Comparison of ENCODE assay signal across 15 cellular contexts in genomic region chr10:48251152-48251524, GRCh38. TPM values are rescaled to one million over a fixed set of nuclear protein-coding genes. Genes with fewer than 3 reads are reported as not detected.
DNase-seq lines count a peak whose midpoint lies in the region; ATAC-seq and TF ChIP-seq lines count a peak whose summit lies in the region.
"Had no signal": no experiment of that assay in that cellular context is flagged by ENCODE, and none has a peak within 500 bp of the region (broad histone marks: within the 10 kb centered on the region; RNA-seq: fewer than 3 reads in every experiment).

No MANE protein-coding gene starts in this region.

- H3K27ac Mint-ChIP-seq in nephron progenitor cell, result peak overlapping the region; percentile 52
- no peak overlapping the region for H3K27ac Mint-ChIP-seq in stimulated activated naive B cell treated with anti-CD40 and anti-IgM and Interleukin-4, amounts not matched to agents 10 μg/mL and 1 μg/mL and 100 μg/mL, for 72 hours
- H3K27ac Mint-ChIP-seq: activated naive CD8-positive, alpha-beta T cell; T-helper 1 cell treated with Interleukin-12 subunit alpha and Interleukin-12 subunit beta and Interleukin-4 antibody, amounts not matched to agents 30 μg/mL and 1 μg/mL, for 36 hours had no signal

- TF ChIP-seq POLR2A in esophagus muscularis mucosa (IDR thresholded peaks at IDR 0.05; ENCODE audit: low read depth), result no peak

- H3K27me3 Mint-ChIP-seq in nephron progenitor cell (ENCODE audit: low read depth, poor library complexity), result peaks cover 9% of the 10 kb centered on the region
- peaks cover 9 to 27% of the 10 kb centered on the region in 2 donors for H3K27me3 Mint-ChIP-seq in stimulated activated naive B cell treated with anti-CD40 and anti-IgM and Interleukin-4, amounts not matched to agents 10 μg/mL and 1 μg/mL and 100 μg/mL, for 72 hours
- H3K27me3 Mint-ChIP-seq: activated naive CD8-positive, alpha-beta T cell had no signal

- no peak overlapping the region for H3K27ac ChIP-seq in esophagus muscularis mucosa (replicated peaks in 1 of 4)
- H3K27ac ChIP-seq: dorsolateral prefrontal cortex, heart right ventricle had no signal

- H3K9me3 ChIP-seq in esophagus muscularis mucosa, result no peaks in the 10 kb centered on the region
- H3K9me3 ChIP-seq: heart right ventricle had no signal

- peak overlapping the region; percentile 3 for H3K4me3 Mint-ChIP-seq in nephron progenitor cell
- H3K4me3 Mint-ChIP-seq in stimulated activated naive B cell treated with anti-CD40 and anti-IgM and Interleukin-4, amounts not matched to agents 10 μg/mL and 1 μg/mL and 100 μg/mL, for 72 hours, result no peak overlapping the region
- H3K4me3 Mint-ChIP-seq: activated naive CD8-positive, alpha-beta T cell; T-helper 1 cell treated with Interleukin-12 subunit alpha and Interleukin-12 subunit beta and Interleukin-4 antibody, amounts not matched to agents 30 μg/mL and 1 μg/mL, for 36 hours had no signal

- no peaks in the 10 kb centered on the region for H3K36me3 ChIP-seq in esophagus muscularis mucosa
- H3K36me3 ChIP-seq: heart right ventricle had no signal

- no peak overlapping the region for H3K4me3 ChIP-seq in esophagus muscularis mucosa
- H3K4me3 ChIP-seq: dorsolateral prefrontal cortex, heart right ventricle had no signal

- ATAC-seq in stimulated activated naive B cell treated with anti-CD40 and anti-IgM and Interleukin-4, amounts not matched to agents 10 μg/mL and 1 μg/mL and 100 μg/mL, for 72 hours (replicated peaks), result no peak
- ATAC-seq in GM21528 (IDR thresholded peaks at IDR 0.05; ENCODE audit: low FRiP score, unreplicated experiment), result no peak
- ATAC-seq: sciatic nerve had no signal

- H3K27me3 ChIP-seq in esophagus muscularis mucosa, result no peaks in the 10 kb centered on the region
- H3K27me3 ChIP-seq: dorsolateral prefrontal cortex, heart right ventricle had no signal

- intact Hi-C loops in esophagus muscularis mucosa (cut with DNase I), result no loop called here

- no peak for TF ChIP-seq CTCF in esophagus muscularis mucosa (IDR thresholded peaks at IDR 0.05)
- TF ChIP-seq CTCF in nephron progenitor cell (IDR thresholded peaks at IDR 0.05), result no peak

- DNase-seq in DMS53 (lab: John Stamatoyannopoulos, UW) (peak; percentile 53), DMS53 treated with DMSO at 0.1 percent for 48 hours (lab: John Stamatoyannopoulos, UW; ENCODE audit: unreplicated experiment) (no peak), NCI-H748 treated with DMSO at 0.1 percent for 48 hours (lab: John Stamatoyannopoulos, UW) (peak; percentile 8), esophagus muscularis mucosa (ENCODE audit: extremely low spot score) (peak; percentile 84), nephron progenitor cell (no peak), SIG-M5 (lab: John Stamatoyannopoulos, UW) (no peak)
- DNase-seq in stimulated activated naive B cell treated with anti-CD40 and anti-IgM and Interleukin-4, amounts not matched to agents 10 μg/mL and 1 μg/mL and 100 μg/mL, for 72 hours, result no peak
- DNase-seq: dorsolateral prefrontal cortex, heart right ventricle had no signal

- H3K36me3 Mint-ChIP-seq in nephron progenitor cell (ENCODE audit: low read depth), result no peaks in the 10 kb centered on the region
- no peaks in the 10 kb centered on the region for H3K36me3 Mint-ChIP-seq in stimulated activated naive B cell treated with anti-CD40 and anti-IgM and Interleukin-4, amounts not matched to agents 10 μg/mL and 1 μg/mL and 100 μg/mL, for 72 hours
- H3K36me3 Mint-ChIP-seq: activated naive CD8-positive, alpha-beta T cell had no signal

- H3K4me1 ChIP-seq in esophagus muscularis mucosa, result peaks cover 0 to 6% (median 0%) of the 10 kb centered on the region in 4 donors

- no peaks in the 10 kb centered on the region for H3K9me3 Mint-ChIP-seq in nephron progenitor cell
- H3K9me3 Mint-ChIP-seq in stimulated activated naive B cell treated with anti-CD40 and anti-IgM and Interleukin-4, amounts not matched to agents 10 μg/mL and 1 μg/mL and 100 μg/mL, for 72 hours, result no peaks in the 10 kb centered on the region
- H3K9me3 Mint-ChIP-seq: T-helper 1 cell treated with Interleukin-12 subunit alpha and Interleukin-12 subunit beta and Interleukin-4 antibody, amounts not matched to agents 30 μg/mL and 1 μg/mL, for 36 hours had no signal

- H3K4me1 Mint-ChIP-seq in nephron progenitor cell, result peaks cover 45% of the 10 kb centered on the region
- H3K4me1 Mint-ChIP-seq in stimulated activated naive B cell treated with anti-CD40 and anti-IgM and Interleukin-4, amounts not matched to agents 10 μg/mL and 1 μg/mL and 100 μg/mL, for 72 hours, result no peaks in the 10 kb centered on the region

- no peak for TF ChIP-seq EP300 in esophagus muscularis mucosa (IDR thresholded peaks at IDR 0.05)

RNA-seq across cellular contexts. Expression of gene FRMPD2, which starts 23.4 kb away (rescaled TPM):
- not detected for total RNA-seq in esophagus muscularis mucosa
- total RNA-seq: A172, mesenteric fat pad had no signal

RNA-seq across cellular contexts. Expression of gene MAPK8, which starts 55.3 kb away (rescaled TPM):
- total RNA-seq in esophagus muscularis mucosa, result 10 to 100 TPM; 26.8 to 50.0 (median 33.1) TPM

Comparison
In these comparisons a context has a peak if more than half of its experiments do, and no peak if none do; other contexts are left out.
1. DNase-seq: peak in DMS53 (single experiment), NCI-H748 treated with DMSO at 0.1 percent for 48 hours (single experiment) and esophagus muscularis mucosa (single experiment); none in DMS53 treated with DMSO at 0.1 percent for 48 hours (single experiment), nephron progenitor cell (single experiment), stimulated activated naive B cell treated with anti-CD40 and anti-IgM and Interleukin-4, amounts not matched to agents 10 μg/mL and 1 μg/mL and 100 μg/mL, for 72 hours (single experiment) and SIG-M5 (single experiment).